18 cellular contexts compared by ENCODE assay signal in the genomic region with DNA sequence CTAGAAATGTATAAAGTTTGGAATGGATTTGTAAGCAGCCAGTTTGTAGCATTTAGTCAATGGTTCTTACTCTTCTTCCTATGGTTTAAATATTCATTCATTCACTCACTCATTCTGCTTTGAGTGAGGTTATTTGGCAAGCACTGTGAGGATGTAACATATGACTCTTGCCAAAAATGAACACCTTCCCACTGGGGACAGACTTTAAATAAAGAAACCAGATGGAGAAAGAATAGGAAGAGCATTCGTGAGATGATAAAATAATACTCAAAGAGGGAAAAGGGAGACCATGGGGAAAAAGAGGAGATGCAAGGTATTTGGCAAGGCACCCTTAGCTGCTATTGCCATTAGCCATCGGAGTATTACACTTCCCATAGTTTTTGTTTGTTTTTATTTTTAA.
"Had no signal": no experiment of that assay in that cellular context is flagged by ENCODE, and none has a peak within 500 bp of the region (broad histone marks: within the 10 kb centered on the region; RNA-seq: fewer than 3 reads in every experiment).

No MANE protein-coding gene starts in this region.

- ATAC-seq: foreskin keratinocyte; gastroesophageal sphincter; heart left ventricle; left colon; left lobe of liver; left ventricle myocardium superior; naive thymus-derived CD4-positive, alpha-beta T cell had no signal

- DNase-seq: dermis blood vessel endothelial cell; effector CD4-positive, alpha-beta T cell; effector memory CD4-positive, alpha-beta T cell; foreskin keratinocyte; heart left ventricle; hypothalamus; immature natural killer cell; islet precursor cell; kidney; kidney glomerular epithelial cell; left colon; left ventricle myocardium superior; mammary epithelial cell; mesendoderm; midbrain; naive thymus-derived CD4-positive, alpha-beta T cell had no signal
